In the genomic region with DNA sequence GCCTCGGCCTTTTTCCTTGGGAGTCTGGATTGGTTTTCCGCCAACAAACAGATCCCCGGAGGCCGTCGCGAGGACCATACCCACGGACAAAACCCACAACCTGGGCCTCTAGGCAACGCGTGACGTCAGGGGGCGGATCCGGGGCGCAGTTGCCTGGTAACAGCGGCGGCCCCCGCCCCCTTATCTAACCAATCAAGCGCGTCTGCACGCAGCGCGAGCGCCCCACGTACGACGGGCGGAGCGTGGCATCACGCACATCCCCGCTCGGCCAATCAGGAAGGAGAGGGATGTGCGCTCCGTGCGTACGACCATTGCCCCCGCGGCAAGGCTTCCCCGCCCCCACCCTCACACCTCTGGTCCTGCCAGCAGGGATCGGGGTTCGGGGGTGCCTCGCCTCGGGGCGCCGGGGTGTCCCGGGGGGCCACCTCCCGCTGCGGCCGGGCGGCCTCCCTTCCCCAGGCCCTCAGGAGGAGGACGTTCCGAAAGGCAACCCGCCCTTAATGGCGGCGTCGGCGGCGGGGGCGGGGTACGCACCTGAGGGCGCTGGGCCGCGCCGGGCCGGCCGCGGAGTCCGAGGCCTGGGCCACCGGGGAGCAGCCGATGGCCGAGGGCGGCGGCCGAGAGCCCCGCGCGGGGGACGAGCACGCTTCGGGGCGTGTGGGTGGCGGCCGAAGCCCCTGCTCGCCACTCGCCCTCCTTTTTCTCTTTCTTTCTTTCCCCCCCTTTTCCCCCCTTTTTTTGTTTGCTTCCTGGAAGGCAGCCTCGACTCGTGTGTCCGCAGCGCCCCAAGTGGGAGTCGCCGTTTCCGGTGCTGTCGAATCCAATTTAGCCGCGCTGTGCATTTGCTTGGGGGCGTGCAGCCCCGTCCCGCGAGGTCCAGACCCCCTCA, we compare ENCODE assay signal across 8 cellular contexts. TPM values are rescaled to one million over a fixed set of nuclear protein-coding genes. Genes with fewer than 3 reads are reported as not detected.
DNase-seq lines count a peak whose midpoint lies in the region; ATAC-seq and TF ChIP-seq lines count a peak whose summit lies in the region.
"Not testable (repeated sequence)": the region's sequence is repeated elsewhere in the genome, so short reads cannot be mapped to it uniquely, and the experiment has no call there.

A gene (minus strand): TSS at position 773 of the 889 bp plus-strand sequence. CDS start 15,227 bp downstream, outside the sequence.

- H2BK120ac ChIP-seq in neuronal stem cell (ENCODE audit: low read depth, low read length): not testable (repeated sequence)

- DNase-seq in G401 (ENCODE audit: low spot score) (peak; percentile 27), RPMI8226 (peak; percentile 37)
- not testable (repeated sequence) for DNase-seq in activated naive CD8-positive, alpha-beta T cell treated with anti-CD3 and anti-CD28 coated beads for 36 hours; heart right ventricle; neuronal stem cell (ENCODE audit: low spot score); upper lobe of left lung

- H3K4me3 Mint-ChIP-seq in activated naive CD8-positive, alpha-beta T cell treated with anti-CD3 and anti-CD28 coated beads for 36 hours: peak within 1 kb of the TSS; percentile 56

- TF ChIP-seq EP300 in upper lobe of left lung (IDR thresholded peaks at IDR 0.05): not testable (repeated sequence)

- not testable (repeated sequence) for H2AK5ac ChIP-seq in neuronal stem cell (ENCODE audit: low read depth, low read length)

- not testable (repeated sequence) for H3K36me3 ChIP-seq in heart right ventricle; neuronal stem cell (replicated peaks in 1 of 2; ENCODE audit: control insufficient read depth in 2 of 2, insufficient read depth in 2 of 2, low read length in 2 of 2); upper lobe of left lung

- ATAC-seq in GM21529 (IDR thresholded peaks at IDR 0.05; ENCODE audit: unreplicated experiment) (peak; percentile 83), HG03139 (IDR thresholded peaks at IDR 0.05; ENCODE audit: unreplicated experiment) (peak; percentile 84), heart right ventricle (peak; percentile 92 to 98 (median 97)), upper lobe of left lung (ENCODE audit: low FRiP score in 2 of 2) (peak; percentile 93 to 94)

- not testable (repeated sequence) for TF ChIP-seq CTCF in heart right ventricle (IDR thresholded peaks at IDR 0.05)
- peak in 1 of 6 experiments; percentile 26 for TF ChIP-seq CTCF in upper lobe of left lung (IDR thresholded peaks at IDR 0.05)

- in situ Hi-C loops in G401 (cut with HindIII; ENCODE audit: low sequenced_read_pairs): not testable (repeated sequence)

- H3K9ac ChIP-seq in neuronal stem cell (ENCODE audit: low read depth, low read length, poor library complexity): not testable (repeated sequence)

- H3K4me2 ChIP-seq in neuronal stem cell (ENCODE audit: insufficient read depth, low read length, poor library complexity, severe bottlenecking): peak within 1 kb of the TSS; percentile 18

- H3K27me3 ChIP-seq in heart right ventricle; neuronal stem cell (ENCODE audit: control insufficient read depth in 3 of 3, insufficient read depth in 3 of 3, low read depth in 1 of 3, low read length in 3 of 3); upper lobe of left lung: not testable (repeated sequence)

- H3K4me1 Mint-ChIP-seq in activated naive CD8-positive, alpha-beta T cell treated with anti-CD3 and anti-CD28 coated beads for 36 hours: not testable (repeated sequence)

- H2BK12ac ChIP-seq in neuronal stem cell (ENCODE audit: low read length): not testable (repeated sequence)

- not testable (repeated sequence) for H3K23ac ChIP-seq in neuronal stem cell (ENCODE audit: low read depth, low read length, poor library complexity)

- H4K91ac ChIP-seq in neuronal stem cell (ENCODE audit: low read depth, low read length, poor library complexity): not testable (repeated sequence)

- WGBS in heart right ventricle, 2 donors: no CpG with 5 or more reads among the region's 97 CpGs
- WGBS in neuronal stem cell (ENCODE audit: extremely low coverage in 2 of 2, insufficient read length in 2 of 2, insufficient replicate concordance in 1 of 2), 2 donors: no CpG with 5 or more reads among the region's 97 CpGs
- WGBS in upper lobe of left lung, 2 donors: no CpG with 5 or more reads among the region's 97 CpGs

- H3K4ac ChIP-seq in neuronal stem cell (ENCODE audit: low read length): not testable (repeated sequence)

- H3K27ac ChIP-seq in heart right ventricle (peak within 1 kb of the TSS in 2 of 10 donors; percentile 77 to 91), upper lobe of left lung (peak within 1 kb of the TSS in 2 of 4 donors; percentile 89 to 90)
- not testable (repeated sequence) for H3K27ac ChIP-seq in neuronal stem cell (replicated peaks; ENCODE audit: low read length)

- H3K79me1 ChIP-seq in neuronal stem cell (ENCODE audit: low read depth, low read length): not testable (repeated sequence)

- H3K36me3 Mint-ChIP-seq in activated naive CD8-positive, alpha-beta T cell treated with anti-CD3 and anti-CD28 coated beads for 36 hours: not testable (repeated sequence)

- intact Hi-C loops in heart right ventricle (cut with DNase I): not testable (repeated sequence)

- not testable (repeated sequence) for H3K14ac ChIP-seq in neuronal stem cell (ENCODE audit: low read length)

- H3K4me1 ChIP-seq in heart right ventricle; neuronal stem cell (ENCODE audit: control insufficient read depth in 2 of 2, insufficient read depth in 1 of 2, low read depth in 1 of 2, low read length in 2 of 2); upper lobe of left lung: not testable (repeated sequence)

- not testable (repeated sequence) for H2BK15ac ChIP-seq in neuronal stem cell (ENCODE audit: low read length)

- H4K8ac ChIP-seq in neuronal stem cell (ENCODE audit: low read depth, low read length): not testable (repeated sequence)

- H3K27ac Mint-ChIP-seq in activated naive CD8-positive, alpha-beta T cell treated with anti-CD3 and anti-CD28 coated beads for 36 hours: peak within 1 kb of the TSS; percentile 71

- H3K9me3 ChIP-seq in heart right ventricle; neuronal stem cell (replicated peaks in 1 of 2; ENCODE audit: control insufficient read depth in 2 of 2, insufficient read depth in 1 of 2, low read depth in 1 of 2, low read length in 2 of 2); upper lobe of left lung: not testable (repeated sequence)

- not testable (repeated sequence) for H2AFZ ChIP-seq in neuronal stem cell (ENCODE audit: low read length)

- not testable (repeated sequence) for TF ChIP-seq POLR2A in upper lobe of left lung (IDR thresholded peaks at IDR 0.05)

- H3K9me3 Mint-ChIP-seq in activated naive CD8-positive, alpha-beta T cell treated with anti-CD3 and anti-CD28 coated beads for 36 hours: not testable (repeated sequence)

- H3K27me3 Mint-ChIP-seq in activated naive CD8-positive, alpha-beta T cell treated with anti-CD3 and anti-CD28 coated beads for 36 hours: not testable (repeated sequence)

- H3K4me3 ChIP-seq in heart right ventricle: peak within 1 kb of the TSS in 1 of 10 donors; percentile 30
- peak within 1 kb of the TSS in 1 of 2 donors; percentile 38 for H3K4me3 ChIP-seq in neuronal stem cell (ENCODE audit: low read length in 2 of 2)
- H3K4me3 ChIP-seq in upper lobe of left lung: peak within 1 kb of the TSS in 2 of 4 donors; percentile 41 to 43

- H2BK5ac ChIP-seq in neuronal stem cell (ENCODE audit: low read length): not testable (repeated sequence)

- not testable (repeated sequence) for H3K18ac ChIP-seq in neuronal stem cell (ENCODE audit: low read length)

RNA-seq across cellular contexts. Expression of the gene that starts here (rescaled TPM):
- total RNA-seq in G401 (2014; rRNA removed; shearing (Covaris generic)): 0.92 and 2.0 TPM in 2 replicates
- 1 to 10 TPM; 4.1 to 4.6 TPM for total RNA-seq in activated naive CD8-positive, alpha-beta T cell treated with anti-CD3 and anti-CD28 coated beads for 36 hours
- 10 to 100 TPM; 12.4 to 26.1 (median 17.7) TPM for total RNA-seq in heart right ventricle
- polyA plus RNA-seq in heart right ventricle: 10 to 100 TPM; 10.1 to 24.4 TPM
- polyA plus RNA-seq in neuronal stem cell (2013, experiment 1 of 2): 8.7 TPM
- 9.1 TPM for polyA plus RNA-seq in neuronal stem cell (2013, experiment 2 of 2)
- 10 to 100 TPM; 17.1 to 55.5 (median 19.8) TPM for total RNA-seq in upper lobe of left lung
